18 cellular contexts compared by ENCODE assay signal in the genomic region with DNA sequence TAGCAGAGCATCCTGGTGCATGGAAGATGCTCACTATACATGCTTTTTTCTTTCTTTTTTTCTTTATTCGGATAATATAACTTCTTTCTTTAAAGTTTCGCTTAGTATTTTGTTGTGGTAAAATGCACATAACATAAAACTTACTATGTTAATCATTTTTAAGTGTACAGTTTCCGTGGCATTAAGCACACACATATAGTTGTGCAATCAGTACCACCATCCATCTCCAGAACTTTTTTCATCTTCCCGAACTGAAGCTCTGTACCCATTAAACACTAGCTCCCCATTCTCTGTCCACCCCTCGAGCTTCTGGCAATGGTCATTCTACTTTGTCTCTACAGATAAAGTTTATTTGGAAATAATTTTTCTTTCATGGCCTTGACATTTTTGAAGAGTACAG. TPM values are rescaled to one million over a fixed set of nuclear protein-coding genes. Genes with fewer than 3 reads are reported as not detected.
DNase-seq lines count a peak whose midpoint lies in the region; ATAC-seq and TF ChIP-seq lines count a peak whose summit lies in the region.
"Had no signal": no experiment of that assay in that cellular context is flagged by ENCODE, and none has a peak within 500 bp of the region (broad histone marks: within the 10 kb centered on the region; RNA-seq: fewer than 3 reads in every experiment).

No MANE protein-coding gene starts in this region.

- peaks cover 5% of the 10 kb centered on the region for H3K27me3 Mint-ChIP-seq in activated naive CD4-positive, alpha-beta T cell treated with anti-CD3 and anti-CD28 coated beads, Interleukin-2, amount 10 ng/mL, durations not matched to agents 7 days and 5 days
- no peaks in the 10 kb centered on the region for H3K27me3 Mint-ChIP-seq in endothelial cell (ENCODE audit: unreplicated experiment)
- no peaks in the 10 kb centered on the region for H3K27me3 Mint-ChIP-seq in stimulated activated memory B cell treated with anti-CD40 and anti-IgM and Interleukin-4, amounts not matched to agents 10 μg/mL and 1 μg/mL and 100 μg/mL, for 72 hours

- peaks cover 39% of the 10 kb centered on the region for H3K4me1 Mint-ChIP-seq in activated naive CD4-positive, alpha-beta T cell treated with anti-CD3 and anti-CD28 coated beads, Interleukin-2, amount 10 ng/mL, durations not matched to agents 7 days and 5 days
- H3K4me1 Mint-ChIP-seq in endothelial cell (ENCODE audit: unreplicated experiment) = no peaks in the 10 kb centered on the region
- peaks cover 31% of the 10 kb centered on the region for H3K4me1 Mint-ChIP-seq in stimulated activated memory B cell treated with anti-CD40 and anti-IgM and Interleukin-4, amounts not matched to agents 10 μg/mL and 1 μg/mL and 100 μg/mL, for 72 hours

- peak overlapping the region; percentile 97 for H3K27ac Mint-ChIP-seq in activated naive CD4-positive, alpha-beta T cell treated with anti-CD3 and anti-CD28 coated beads, Interleukin-2, amount 10 ng/mL, durations not matched to agents 7 days and 5 days
- H3K27ac Mint-ChIP-seq in endothelial cell (ENCODE audit: unreplicated experiment) = no peak overlapping the region
- peak overlapping the region; percentile 98 for H3K27ac Mint-ChIP-seq in stimulated activated memory B cell treated with anti-CD40 and anti-IgM and Interleukin-4, amounts not matched to agents 10 μg/mL and 1 μg/mL and 100 μg/mL, for 72 hours

- CTCF ChIA-PET in activated naive CD4-positive, alpha-beta T cell treated with anti-CD3 and anti-CD28 coated beads, Interleukin-2, amount 10 ng/mL, durations not matched to agents 7 days and 5 days (lab: Charles Lee) = interaction anchor here (0.6 kb wide), 2 partner anchors 11 to 127 kb away, joined by 4 read pairs; no protein-coding TSS in a partner anchor

- H3K36me3 ChIP-seq in RWPE2 (ENCODE audit: low read depth) = peaks cover 27% of the 10 kb centered on the region

- no peaks in the 10 kb centered on the region for H3K27me3 ChIP-seq in RWPE2 (ENCODE audit: insufficient read depth, poor library complexity, severe bottlenecking)

- H3K27ac ChIP-seq in RWPE2 (ENCODE audit: poor library complexity, severe bottlenecking) = peak overlapping the region; percentile 73

- no peaks in the 10 kb centered on the region for H3K9me3 Mint-ChIP-seq in activated naive CD4-positive, alpha-beta T cell treated with anti-CD3 and anti-CD28 coated beads, Interleukin-2, amount 10 ng/mL, durations not matched to agents 7 days and 5 days
- no peaks in the 10 kb centered on the region for H3K9me3 Mint-ChIP-seq in endothelial cell (ENCODE audit: unreplicated experiment)
- H3K9me3 Mint-ChIP-seq in stimulated activated memory B cell treated with anti-CD40 and anti-IgM and Interleukin-4, amounts not matched to agents 10 μg/mL and 1 μg/mL and 100 μg/mL, for 72 hours = no peaks in the 10 kb centered on the region

- peaks cover 28% of the 10 kb centered on the region for H3K36me3 Mint-ChIP-seq in activated naive CD4-positive, alpha-beta T cell treated with anti-CD3 and anti-CD28 coated beads, Interleukin-2, amount 10 ng/mL, durations not matched to agents 7 days and 5 days
- H3K36me3 Mint-ChIP-seq in endothelial cell (ENCODE audit: low read depth, unreplicated experiment) = peaks cover 22% of the 10 kb centered on the region
- peaks cover 27% of the 10 kb centered on the region for H3K36me3 Mint-ChIP-seq in stimulated activated memory B cell treated with anti-CD40 and anti-IgM and Interleukin-4, amounts not matched to agents 10 μg/mL and 1 μg/mL and 100 μg/mL, for 72 hours

- no peaks in the 10 kb centered on the region for H3K9me3 ChIP-seq in RWPE2 (ENCODE audit: severe bottlenecking)
- H3K9me3 ChIP-seq: left ventricle myocardium inferior had no signal

- no peak overlapping the region for H3K4me3 ChIP-seq in RWPE2 (ENCODE audit: severe bottlenecking)

- H3K4me1 ChIP-seq in RWPE2 (ENCODE audit: insufficient read depth, poor library complexity, severe bottlenecking) = peaks cover 22% of the 10 kb centered on the region

- no peak for TF ChIP-seq CTCF in RWPE2 (IDR thresholded peaks at IDR 0.05; ENCODE audit: poor library complexity, severe bottlenecking)
- TF ChIP-seq CTCF in endothelial cell (IDR thresholded peaks at IDR 0.05; ENCODE audit: unreplicated experiment) = no peak

- ATAC-seq in RWPE2 (ENCODE audit: low read depth) (no peak), HG03095 (IDR thresholded peaks at IDR 0.05; ENCODE audit: unreplicated experiment) (no peak)
- no peak for ATAC-seq in stimulated activated memory B cell treated with anti-CD40 and anti-IgM and Interleukin-4, amounts not matched to agents 10 μg/mL and 1 μg/mL and 100 μg/mL, for 72 hours

- no peak for DNase-seq in activated naive CD4-positive, alpha-beta T cell treated with anti-CD3 and anti-CD28 coated beads, Interleukin-2, amount 10 ng/mL, durations not matched to agents 7 days and 5 days
- DNase-seq in activated naive CD4-positive, alpha-beta T cell (lab: John Stamatoyannopoulos, UW) = no peak
- no peak for DNase-seq in RWPE2 (ENCODE audit: low spot score)
- DNase-seq in endothelial cell (ENCODE audit: low spot score) = no peak
- DNase-seq in T-helper 9 cell = no peak
- DNase-seq in DMS79 treated with DMSO at 0.1 percent for 48 hours (lab: John Stamatoyannopoulos, UW) = no peak
- DNase-seq: COR-L47; foreskin fibroblast; KG1; left ventricle myocardium inferior; NCI-H1105 treated with DMSO at 0.1 percent for 48 hours; NCI-H2171 treated with DMSO at 0.1 percent for 48 hours; NCI-H774; RPMI8226; stimulated activated CD4-positive, alpha-beta T cell treated with anti-CD3 and anti-CD28 coated beads, Interleukin-15, amount 100 ng/mL, for 24 hours; T-helper 1 cell had no signal

- peak overlapping the region; percentile 43 for H3K4me3 Mint-ChIP-seq in activated naive CD4-positive, alpha-beta T cell treated with anti-CD3 and anti-CD28 coated beads, Interleukin-2, amount 10 ng/mL, durations not matched to agents 7 days and 5 days
- peak overlapping the region; percentile 97 for H3K4me3 Mint-ChIP-seq in endothelial cell (ENCODE audit: unreplicated experiment)
- H3K4me3 Mint-ChIP-seq in stimulated activated memory B cell treated with anti-CD40 and anti-IgM and Interleukin-4, amounts not matched to agents 10 μg/mL and 1 μg/mL and 100 μg/mL, for 72 hours = no peak overlapping the region

RNA-seq across cellular contexts. Expression of a gene that starts 1.0 kb away (rescaled TPM):
- 26.6 TPM for total RNA-seq in endothelial cell (ENCODE audit: unreplicated experiment)

RNA-seq across cellular contexts. Expression of a gene that starts 9.4 kb away (rescaled TPM):
- not detected for total RNA-seq in endothelial cell (ENCODE audit: unreplicated experiment)

RNA-seq across cellular contexts. Expression of a gene that starts 13.2 kb away (rescaled TPM):
- 0.74 TPM for total RNA-seq in endothelial cell (ENCODE audit: unreplicated experiment)

RNA-seq across cellular contexts. Expression of a gene that starts 27.5 kb away (rescaled TPM):
- 17.5 TPM for total RNA-seq in endothelial cell (ENCODE audit: unreplicated experiment)

RNA-seq across cellular contexts. Expression of a gene that starts 44.2 kb away (rescaled TPM):
- total RNA-seq in endothelial cell (ENCODE audit: unreplicated experiment) = 30.7 TPM
